ENCODE assay signal across 17 cellular contexts in genomic region chr4:48985602-48985975, GRCh38. TPM values are rescaled to one million over a fixed set of nuclear protein-coding genes. Genes with fewer than 3 reads are reported as not detected.
DNase-seq lines count a peak whose midpoint lies in the region; TF ChIP-seq lines count a peak whose summit lies in the region.
"Had no signal": no experiment of that assay in that cellular context is flagged by ENCODE, and none has a peak within 500 bp of the region (broad histone marks: within the 10 kb centered on the region; RNA-seq: fewer than 3 reads in every experiment).

No MANE protein-coding gene starts in this region.

- H3K4me3 ChIP-seq in NT2/D1 (ENCODE audit: insufficient read length, low read depth): peak overlapping the region; percentile 36
- H3K4me3 ChIP-seq in coronary artery: peak overlapping the region; percentile 37
- H3K4me3 ChIP-seq in iPS-18c (ENCODE audit: insufficient read depth, low read depth, low read length): peak overlapping the region; percentile 46; the same call in 1 of the 2 replicates
- peak overlapping the region; percentile 39 for H3K4me3 ChIP-seq in rectal smooth muscle tissue (ENCODE audit: low read length)
- H3K4me3 ChIP-seq: GM12878, tibial nerve had no signal

- H3K27ac ChIP-seq in coronary artery: no peak overlapping the region
- no peak overlapping the region for H3K27ac ChIP-seq in rectal smooth muscle tissue (ENCODE audit: low read depth, low read length)
- H3K27ac ChIP-seq: HL-60, KMS-11, pancreas, tibial nerve had no signal

- H3K27me3 ChIP-seq in NT2/D1 (ENCODE audit: insufficient read depth, insufficient read length) (peaks cover 41% of the 10 kb centered on the region), rectal smooth muscle tissue (ENCODE audit: control insufficient read depth, insufficient read depth, low read length) (no peaks in the 10 kb centered on the region)

- H3K4me3 Mint-ChIP-seq in glutamatergic neuron (ENCODE audit: unreplicated experiment): no peak overlapping the region
- H3K4me3 Mint-ChIP-seq: activated CD4-positive, alpha-beta T cell treated with anti-CD3 and anti-CD28 coated beads for 36 hours had no signal

- no peak overlapping the region for H3K27ac Mint-ChIP-seq in glutamatergic neuron (ENCODE audit: unreplicated experiment)
- H3K27ac Mint-ChIP-seq: activated CD4-positive, alpha-beta T cell treated with anti-CD3 and anti-CD28 coated beads for 36 hours had no signal

- no peaks in the 10 kb centered on the region for H3K9me3 Mint-ChIP-seq in glutamatergic neuron (ENCODE audit: unreplicated experiment)

- H3K9me3 ChIP-seq in NT2/D1 (ENCODE audit: insufficient read depth, low read length) (no peaks in the 10 kb centered on the region), iPS-18c (ENCODE audit: control insufficient read depth, insufficient read depth, low read length) (peaks cover 2% of the 10 kb centered on the region)
- H3K9me3 ChIP-seq: pancreas had no signal

- DNase-seq in NT2/D1 (ENCODE audit: low read depth, low spot score) (no peak), coronary artery (ENCODE audit: low spot score) (no peak), NCI-H82 (lab: John Stamatoyannopoulos, UW) (no peak), DMS53 (lab: John Stamatoyannopoulos, UW) (no peak), glutamatergic neuron (no peak)
- no peak for DNase-seq in activated CD4-positive, alpha-beta T cell treated with anti-CD3 and anti-CD28 coated beads for 48 hours
- DNase-seq: NCI-H1048, NCI-H526 treated with DMSO at 0.1 percent for 48 hours had no signal

- TF ChIP-seq CTCF in coronary artery (IDR thresholded peaks at IDR 0.05) (no peak), glutamatergic neuron (IDR thresholded peaks at IDR 0.05; ENCODE audit: partially characterized antibody, unreplicated experiment) (no peak)

- H3K36me3 ChIP-seq in NT2/D1 (ENCODE audit: insufficient read depth, insufficient read length, low read length): no peaks in the 10 kb centered on the region
- H3K36me3 ChIP-seq in rectal smooth muscle tissue (ENCODE audit: control insufficient read depth, insufficient read depth, low read length): no peaks in the 10 kb centered on the region
- H3K36me3 ChIP-seq: pancreas, tibial nerve had no signal

- H3K27me3 Mint-ChIP-seq in glutamatergic neuron (ENCODE audit: unreplicated experiment): peaks cover 10% of the 10 kb centered on the region

- H3K9ac ChIP-seq in NT2/D1 (ENCODE audit: insufficient read length, low read depth) (peak overlapping the region; percentile 57), rectal smooth muscle tissue (ENCODE audit: low read length) (no peak overlapping the region)
- H3K9ac ChIP-seq: KMS-11 had no signal

- H3K36me3 Mint-ChIP-seq in glutamatergic neuron (ENCODE audit: unreplicated experiment): peaks cover 6% of the 10 kb centered on the region

- no peaks in the 10 kb centered on the region for H3K4me1 Mint-ChIP-seq in glutamatergic neuron (ENCODE audit: low read depth, unreplicated experiment)
- H3K4me1 Mint-ChIP-seq: activated CD4-positive, alpha-beta T cell treated with anti-CD3 and anti-CD28 coated beads for 36 hours had no signal

- H3K4me1 ChIP-seq in NT2/D1 (ENCODE audit: insufficient read depth, insufficient read length) (no peaks in the 10 kb centered on the region), rectal smooth muscle tissue (ENCODE audit: control insufficient read depth, insufficient read depth, low read length) (no peaks in the 10 kb centered on the region)
- H3K4me1 ChIP-seq: pancreas had no signal

RNA-seq across cellular contexts. Expression of gene CWH43, which starts 0.5 kb away (rescaled TPM):
- total RNA-seq in glutamatergic neuron (ENCODE audit: unreplicated experiment): not detected
- total RNA-seq: activated CD4-positive, alpha-beta T cell treated with anti-CD3 and anti-CD28 coated beads for 36 hours; GM12878; SK-MEL-5; tibial nerve had no signal
